23 cellular contexts compared by ENCODE assay signal in genomic region chr10:62715383-62715782, GRCh38.
"Had no signal": no experiment of that assay in that cellular context is flagged by ENCODE, and none has a peak within 500 bp of the region (broad histone marks: within the 10 kb centered on the region; RNA-seq: fewer than 3 reads in every experiment).

No MANE protein-coding gene starts in this region.

- H2AFZ ChIP-seq: hepatocyte, neural progenitor cell had no signal

- H3K4me1 ChIP-seq: neural progenitor cell, right atrium auricular region, sigmoid colon, suprapubic skin, thyroid gland had no signal

- H3K9ac ChIP-seq: neural progenitor cell had no signal

- H3K4me1 Mint-ChIP-seq: endodermal cell, neural progenitor cell had no signal

- H3K27ac Mint-ChIP-seq: endodermal cell; naive thymus-derived CD8-positive, alpha-beta T cell; neural progenitor cell; type B pancreatic cell had no signal

- H3K27ac ChIP-seq: coronary artery, hepatocyte, neural progenitor cell, ovary, right atrium auricular region, sigmoid colon, skin epidermis, suprapubic skin, thyroid gland had no signal

- ATAC-seq: mucosa of descending colon; naive thymus-derived CD8-positive, alpha-beta T cell had no signal

- H3K36me3 ChIP-seq: neural progenitor cell, ovary, right atrium auricular region, sigmoid colon, suprapubic skin, thyroid gland had no signal

- H3K4me2 ChIP-seq: hepatocyte, neural progenitor cell had no signal

- H3K36me3 Mint-ChIP-seq: neural progenitor cell, type B pancreatic cell had no signal

- H3K27me3 ChIP-seq: hepatocyte, neural progenitor cell, ovary, right atrium auricular region, sigmoid colon, suprapubic skin, thyroid gland had no signal

- H3K9me3 ChIP-seq: mucosa of descending colon, ovary, sigmoid colon, suprapubic skin, thyroid gland had no signal

- H3K79me2 ChIP-seq: hepatocyte had no signal

- H3K9me3 Mint-ChIP-seq: neural progenitor cell, type B pancreatic cell had no signal

- H3K4me3 ChIP-seq: coronary artery, hepatocyte, mucosa of descending colon, neural progenitor cell, ovary, right atrium auricular region, sigmoid colon, skin epidermis, suprapubic skin, thyroid gland had no signal

- DNase-seq: effector CD4-positive, alpha-beta T cell; endodermal cell; erythroblast; foreskin melanocyte; head of caudate nucleus; mucosa of descending colon; naive thymus-derived CD8-positive, alpha-beta T cell; nucleus accumbens; ovary; sigmoid colon; stimulated activated CD4-positive, alpha-beta T cell treated with anti-CD3 and anti-CD28 coated beads, Interleukin-2, amount 100 ng/mL, for 24 hours; stimulated activated CD4-positive, alpha-beta T cell treated with anti-CD3 and anti-CD28 coated beads, Interleukin-4, amount 100 ng/mL, for 4 hours; stimulated activated naive CD4-positive, alpha-beta T cell; thyroid gland had no signal

- FAIRE-seq: endothelial cell of umbilical vein, urothelium cell line had no signal

- H3K4me3 Mint-ChIP-seq: endodermal cell; naive thymus-derived CD8-positive, alpha-beta T cell; neural progenitor cell; type B pancreatic cell had no signal
